ENCODE assay signal across 1 cellular context in genomic region chr2:216003876-216004275, GRCh38.
TF ChIP-seq lines count a peak whose summit lies in the region.

No MANE protein-coding gene starts in this region.

TF ChIP-seq in H1, 55 proteins besides CTCF, POLR2A, EP300 and RAD21:
- TF ChIP-seq POLR2AphosphoS5 (IDR thresholded peaks at IDR 0.05; ENCODE audit: low read depth, low read length) = no peak
- no peak for TF ChIP-seq CHD1 (IDR thresholded peaks at IDR 0.05; ENCODE audit: low read depth, low read length)
- peak in 1 of 2 experiments; percentile 54; a peak in 1 of 4 replicates for TF ChIP-seq HDAC2 (IDR thresholded peaks at IDR 0.05; ENCODE audit: borderline replicate concordance in 1 of 2, low read depth in 2 of 2, low read length in 2 of 2)
- peak; percentile 70; the same call in 1 of the 2 replicates for TF ChIP-seq KDM1A (IDR thresholded peaks at IDR 0.05; ENCODE audit: borderline replicate concordance, low read length)
- TF ChIP-seq PHF8 (conservative IDR thresholded peaks at IDR 0.05; ENCODE audit: low read depth, low read length) = no peak
